In genomic region chr12:121826318-121826954, GRCh38 we compare ENCODE assay signal across 20 cellular contexts. TPM values are rescaled to one million over a fixed set of nuclear protein-coding genes. Genes with fewer than 3 reads are reported as not detected.
DNase-seq lines count a peak whose midpoint lies in the region; ATAC-seq and TF ChIP-seq lines count a peak whose summit lies in the region.
"Had no signal": no experiment of that assay in that cellular context is flagged by ENCODE, and none has a peak within 500 bp of the region (broad histone marks: within the 10 kb centered on the region; RNA-seq: fewer than 3 reads in every experiment).

No MANE protein-coding gene starts in this region.

- no peak overlapping the region for H3K4me2 ChIP-seq in H9 (ENCODE audit: insufficient read depth, insufficient read length, low read length)
- H3K4me2 ChIP-seq in neural progenitor cell = no peak overlapping the region

- H2AFZ ChIP-seq in H9 (ENCODE audit: low read length) (no peak overlapping the region), neural progenitor cell (replicated peaks) (no peak overlapping the region)

- H3K23ac ChIP-seq in H9 (ENCODE audit: insufficient read length, low read depth, low read length) = no peak overlapping the region

- no peak for ATAC-seq in central memory CD8-positive, alpha-beta T cell (replicated peaks; ENCODE audit: extremely low read depth, poor library complexity, severe bottlenecking)
- ATAC-seq in psoas muscle = no peak
- ATAC-seq: activated T-cell treated with anti-CD3 and anti-CD28 coated beads, Interleukin-2, amount 50 U/mL, for 4 hours; CD8-positive, alpha-beta T cell had no signal

- no peaks in the 10 kb centered on the region for H4K20me1 ChIP-seq in H9 (ENCODE audit: control insufficient read depth, insufficient read depth, insufficient read length)
- no peaks in the 10 kb centered on the region for H4K20me1 ChIP-seq in neural progenitor cell (ENCODE audit: low read depth)

- no peak overlapping the region for H3K18ac ChIP-seq in H9 (ENCODE audit: insufficient read length, low read depth, low read length)

- H2BK15ac ChIP-seq in H9 (ENCODE audit: low read depth, low read length) = no peak overlapping the region

- no peaks in the 10 kb centered on the region for H3F3A ChIP-seq in neural progenitor cell (ENCODE audit: low read depth)

- no peak overlapping the region for H2BK12ac ChIP-seq in H9 (ENCODE audit: insufficient read length, low read depth, low read length)

- no peak overlapping the region for H2BK120ac ChIP-seq in H9 (ENCODE audit: low read depth, low read length, poor library complexity, severe bottlenecking)

- H3K9me3 Mint-ChIP-seq in activated naive CD4-positive, alpha-beta T cell treated with anti-CD3 and anti-CD28 coated beads for 36 hours = no peaks in the 10 kb centered on the region
- no peaks in the 10 kb centered on the region; a peak in 1 of 5 replicates for H3K9me3 Mint-ChIP-seq in H9
- no peaks in the 10 kb centered on the region for H3K9me3 Mint-ChIP-seq in central memory CD8-positive, alpha-beta T cell
- no peaks in the 10 kb centered on the region for H3K9me3 Mint-ChIP-seq in neural progenitor cell
- H3K9me3 Mint-ChIP-seq: activated T-cell treated with anti-CD3 and anti-CD28 coated beads, Interleukin-2, amount 50 U/mL, for 4 hours; CD8-positive, alpha-beta T cell had no signal

- no peak for DNase-seq in activated naive CD4-positive, alpha-beta T cell treated with anti-CD3 and anti-CD28 coated beads for 36 hours
- DNase-seq in activated naive CD4-positive, alpha-beta T cell (lab: John Stamatoyannopoulos, UW) = no peak
- DNase-seq in H9 (peak; percentile 24), neural progenitor cell (ENCODE audit: low spot score) (no peak), NCI-H1436 treated with DMSO at 0.1 percent for 48 hours (lab: John Stamatoyannopoulos, UW) (no peak), psoas muscle (no peak), SKM-1 treated with dmso at 0.1 percent for 144 hours (lab: John Stamatoyannopoulos, UW; ENCODE audit: unreplicated experiment) (no peak)
- DNase-seq in central memory CD8-positive, alpha-beta T cell (ENCODE audit: low spot score in 2 of 2) = no peak
- DNase-seq: activated CD4-positive, alpha-beta T cell treated with anti-CD3 and anti-CD28 coated beads, Interleukin-2, amount 50 U/mL, for 48 hours; activated T-cell treated with anti-CD3 and anti-CD28 coated beads, Interleukin-2, amount 50 U/mL, for 4 hours; amniotic stem cell; CD8-positive, alpha-beta T cell; foreskin melanocyte; midbrain; NCI-H1694; NCI-H774; stimulated activated CD4-positive, alpha-beta T cell treated with anti-CD3 and anti-CD28 coated beads, Interleukin-12 subunit alpha, Interleukin-12 subunit beta, amount 100 ng/mL, for 4 hours had no signal

- no peak overlapping the region for H2AK5ac ChIP-seq in H9 (ENCODE audit: insufficient read length, low read length)

- H3K27me3 ChIP-seq in H9 (ENCODE audit: insufficient read depth, low read length) (no peaks in the 10 kb centered on the region), neural progenitor cell (no peaks in the 10 kb centered on the region), psoas muscle (ENCODE audit: insufficient read depth in 3 of 3, low read length in 2 of 3) (no peaks in the 10 kb centered on the region)
- H3K27me3 ChIP-seq: right atrium auricular region had no signal

- H3K56ac ChIP-seq in H9 (ENCODE audit: insufficient read length, low read depth, low read length) = no peak overlapping the region

- H4K5ac ChIP-seq in H9 (ENCODE audit: insufficient read length, low read depth, low read length) = no peak overlapping the region

- no peak overlapping the region for H3T11ph ChIP-seq in H9 (ENCODE audit: low read length)

- no CpG with 5 or more reads among the region's 14 CpGs for WGBS in H9 (ENCODE audit: extremely low coverage, insufficient read length, low lambda C conversion rate)
- 84 to 90% (median 87%) methylated on average over 14 of the region's 14 CpGs for WGBS in psoas muscle, 3 donors

- H3K4me3 Mint-ChIP-seq in activated naive CD4-positive, alpha-beta T cell treated with anti-CD3 and anti-CD28 coated beads for 36 hours = no peak overlapping the region
- H3K4me3 Mint-ChIP-seq in H9 (peak overlapping the region in 1 of 2 experiments; percentile 22; a peak in 2 of 5 replicates), neural progenitor cell (no peak overlapping the region)
- peak overlapping the region; percentile 44 for H3K4me3 Mint-ChIP-seq in central memory CD8-positive, alpha-beta T cell
- H3K4me3 Mint-ChIP-seq: activated T-cell treated with anti-CD3 and anti-CD28 coated beads, Interleukin-2, amount 50 U/mL, for 4 hours; CD8-positive, alpha-beta T cell had no signal

- H3K27ac ChIP-seq in H9 (ENCODE audit: insufficient read length, low read depth, low read length) (no peak overlapping the region), neural progenitor cell (no peak overlapping the region), psoas muscle (no peak overlapping the region)
- H3K27ac ChIP-seq: right atrium auricular region had no signal

- H3K9me3 ChIP-seq in H9 (ENCODE audit: control insufficient read depth, low read depth, low read length) = no peaks in the 10 kb centered on the region
- H3K9me3 ChIP-seq in neural progenitor cell (ENCODE audit: low read depth) = no peaks in the 10 kb centered on the region
- no peaks in the 10 kb centered on the region for H3K9me3 ChIP-seq in psoas muscle
- H3K9me3 ChIP-seq: right atrium auricular region had no signal

- no peaks in the 10 kb centered on the region for H3K79me1 ChIP-seq in H9 (ENCODE audit: insufficient read depth, low read depth, low read length, poor library complexity, severe bottlenecking)

- no peaks in the 10 kb centered on the region for H3K27me3 Mint-ChIP-seq in activated naive CD4-positive, alpha-beta T cell treated with anti-CD3 and anti-CD28 coated beads for 36 hours (ENCODE audit: low read depth)
- no peaks in the 10 kb centered on the region for H3K27me3 Mint-ChIP-seq in H9 (ENCODE audit: low read depth)
- no peaks in the 10 kb centered on the region for H3K27me3 Mint-ChIP-seq in central memory CD8-positive, alpha-beta T cell
- peaks cover 7% of the 10 kb centered on the region for H3K27me3 Mint-ChIP-seq in neural progenitor cell (ENCODE audit: insufficient read depth, low read depth)

- H3K79me2 ChIP-seq in H9 (ENCODE audit: insufficient read depth, low read length) (no peaks in the 10 kb centered on the region), neural progenitor cell (ENCODE audit: low read depth) (no peaks in the 10 kb centered on the region)

- CTCF ChIA-PET in activated naive CD4-positive, alpha-beta T cell treated with anti-CD3 and anti-CD28 coated beads for 36 hours (lab: Charles Lee) = interaction anchor here (1.0 to 3.0 kb wide), 3 partner anchors 14 to 61 kb away, joined by 3 to 16 read pairs (median 4); partner anchors contain the start of gene RHOF

- H3K27ac Mint-ChIP-seq in activated naive CD4-positive, alpha-beta T cell treated with anti-CD3 and anti-CD28 coated beads for 36 hours = peak overlapping the region; percentile 50
- H3K27ac Mint-ChIP-seq in H9 = peak overlapping the region; percentile 46 to 82 (median 64); a peak in 3 of 7 replicates
- H3K27ac Mint-ChIP-seq in central memory CD8-positive, alpha-beta T cell (ENCODE audit: low read depth) = peak overlapping the region; percentile 90
- H3K27ac Mint-ChIP-seq in neural progenitor cell = peak overlapping the region; percentile 97

- H3K14ac ChIP-seq in H9 (ENCODE audit: insufficient read depth, low read length) = no peak overlapping the region

- no peaks in the 10 kb centered on the region for H3K23me2 ChIP-seq in H9 (ENCODE audit: insufficient read length, low read depth, low read length, poor library complexity, severe bottlenecking)

- no peak overlapping the region for H3K4ac ChIP-seq in H9 (ENCODE audit: low read depth, low read length)

- H3K36me3 ChIP-seq in neural progenitor cell (no peaks in the 10 kb centered on the region), psoas muscle (ENCODE audit: insufficient read depth in 1 of 2, low read depth in 1 of 2) (peaks cover 4 to 98% of the 10 kb centered on the region in 2 donors)

- no peak overlapping the region for H3K4me3 ChIP-seq in neural progenitor cell
- H3K4me3 ChIP-seq in psoas muscle = no peak overlapping the region
- H3K4me3 ChIP-seq: right atrium auricular region had no signal

- H3K4me1 ChIP-seq in H9 (ENCODE audit: insufficient read depth, low read length) = no peaks in the 10 kb centered on the region
- no peaks in the 10 kb centered on the region for H3K4me1 ChIP-seq in neural progenitor cell
- peaks cover 7% of the 10 kb centered on the region for H3K4me1 ChIP-seq in psoas muscle

- H2BK5ac ChIP-seq in H9 (ENCODE audit: insufficient read length, low read length) = no peak overlapping the region

- H3K36me3 Mint-ChIP-seq in activated naive CD4-positive, alpha-beta T cell treated with anti-CD3 and anti-CD28 coated beads for 36 hours (ENCODE audit: low read depth) = peaks cover 23% of the 10 kb centered on the region
- peaks cover 20 to 72% (median 55%) of the 10 kb centered on the region in 3 experiments; a peak in 6 of 7 replicates for H3K36me3 Mint-ChIP-seq in H9 (ENCODE audit: insufficient read depth in 1 of 3, low read depth in 3 of 3)
- peaks cover 72% of the 10 kb centered on the region for H3K36me3 Mint-ChIP-seq in central memory CD8-positive, alpha-beta T cell (ENCODE audit: insufficient read depth)
- H3K36me3 Mint-ChIP-seq in neural progenitor cell = peaks cover 25% of the 10 kb centered on the region

- no peak for TF ChIP-seq CTCF in H9 (conservative IDR thresholded peaks at IDR 0.05)
- no peak for TF ChIP-seq CTCF in neural progenitor cell (IDR thresholded peaks at IDR 0.05)
- no peak for TF ChIP-seq CTCF in psoas muscle (IDR thresholded peaks at IDR 0.05)

- no peak overlapping the region for H4K8ac ChIP-seq in H9 (replicated peaks; ENCODE audit: insufficient read length, low read depth, low read length)

- H4K91ac ChIP-seq in H9 (ENCODE audit: insufficient read length, low read depth, low read length) = no peak overlapping the region

- intact Hi-C loops in activated naive CD4-positive, alpha-beta T cell treated with anti-CD3 and anti-CD28 coated beads for 36 hours (cut with micrococcal nuclease) = no loop called here
- intact Hi-C loops in psoas muscle (cut with DNase I) = no loop called here

- H3K9ac ChIP-seq in H9 (ENCODE audit: extremely low read depth, insufficient read length, low read length) (no peak overlapping the region), neural progenitor cell (no peak overlapping the region)

- no peak overlapping the region for H2BK20ac ChIP-seq in H9 (ENCODE audit: low read depth, low read length, poor library complexity, severe bottlenecking)

- H3K4me1 Mint-ChIP-seq in activated naive CD4-positive, alpha-beta T cell treated with anti-CD3 and anti-CD28 coated beads for 36 hours (ENCODE audit: low read depth) = no peaks in the 10 kb centered on the region
- H3K4me1 Mint-ChIP-seq in H9 = peaks cover 0 to 3% of the 10 kb centered on the region in 2 experiments; a peak in 1 of 4 replicates
- peaks cover 29% of the 10 kb centered on the region for H3K4me1 Mint-ChIP-seq in central memory CD8-positive, alpha-beta T cell
- H3K4me1 Mint-ChIP-seq in neural progenitor cell = no peaks in the 10 kb centered on the region

RNA-seq across cellular contexts. Expression of gene SETD1B, which starts 22.6 kb away (rescaled TPM):
- total RNA-seq in activated naive CD4-positive, alpha-beta T cell treated with anti-CD3 and anti-CD28 coated beads for 36 hours = 1 to 10 TPM; 8.2 to 8.3 TPM
- total RNA-seq in H9 (2021) (38.2 and 40.4 TPM in 2 replicates), neural progenitor cell (ENCODE audit: low replicate concordance) (1.8 and 4.4 TPM in 2 replicates), psoas muscle (10 to 100 TPM in 3 of 4 donors, 1 to 10 TPM in 1; 9.2 to 13.0 (median 11.8) TPM)
- polyA plus RNA-seq in psoas muscle = 1 to 10 TPM; 2.8 to 7.5 (median 3.0) TPM

RNA-seq across cellular contexts. Expression of gene HPD, which starts 32.2 kb away (rescaled TPM):
- total RNA-seq in activated naive CD4-positive, alpha-beta T cell treated with anti-CD3 and anti-CD28 coated beads for 36 hours = not detected
- 0.22 TPM in 1 of 2 replicates, not detected in the other for total RNA-seq in H9 (2021)
- not detected in 2 replicates for total RNA-seq in neural progenitor cell (ENCODE audit: low replicate concordance)
- 1 to 10 TPM; 1.1 to 3.3 (median 3.0) TPM for total RNA-seq in psoas muscle
- 1 to 10 TPM in 1 of 3 donors, under 1 TPM in 2; 0.67 to 1.6 (median 0.70) TPM for polyA plus RNA-seq in psoas muscle
- total RNA-seq: CD8-positive, alpha-beta T cell; dermis microvascular lymphatic vessel endothelial cell; SK-MEL-5 had no signal

RNA-seq across cellular contexts. Expression of gene RHOF, which starts 32.9 kb away (rescaled TPM):
- 10 to 100 TPM; 64.4 to 67.5 TPM for total RNA-seq in activated naive CD4-positive, alpha-beta T cell treated with anti-CD3 and anti-CD28 coated beads for 36 hours
- 29.1 and 29.3 TPM in 2 replicates for total RNA-seq in H9 (2021)
- total RNA-seq in neural progenitor cell (ENCODE audit: low replicate concordance) = 20.1 and 30.8 TPM in 2 replicates
- 1 to 10 TPM; 3.3 to 4.8 (median 3.9) TPM for total RNA-seq in psoas muscle
- 1 to 10 TPM; 1.4 to 4.3 (median 1.6) TPM for polyA plus RNA-seq in psoas muscle
